Comparison of ENCODE assay signal across 29 cellular contexts in the genomic region with DNA sequence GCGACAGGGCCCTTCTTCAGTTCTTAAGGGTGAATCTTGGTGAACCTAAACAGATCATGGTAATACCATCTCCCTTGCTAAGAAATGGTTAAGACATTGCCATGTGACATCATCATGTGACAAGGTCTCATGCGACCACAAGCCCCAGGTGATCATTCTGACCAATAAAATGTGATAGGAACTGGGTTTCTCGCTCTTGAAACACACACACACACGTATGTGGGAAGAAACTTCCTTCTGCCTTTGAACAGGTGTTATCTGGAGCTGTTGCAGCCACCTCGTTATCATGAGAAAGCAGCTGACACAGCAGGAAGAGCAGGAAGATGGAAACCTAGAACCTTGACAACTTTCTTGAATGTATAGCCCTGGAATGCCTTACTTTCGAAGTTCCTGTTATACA. TPM values are rescaled to one million over a fixed set of nuclear protein-coding genes. Genes with fewer than 3 reads are reported as not detected.
DNase-seq lines count a peak whose midpoint lies in the region; ATAC-seq and TF ChIP-seq lines count a peak whose summit lies in the region.
"Had no signal": no experiment of that assay in that cellular context is flagged by ENCODE, and none has a peak within 500 bp of the region (broad histone marks: within the 10 kb centered on the region; RNA-seq: fewer than 3 reads in every experiment).

No MANE protein-coding gene starts in this region.

- in situ Hi-C loops in IMR-90 (cut with MboI; ENCODE audit: low sequenced_read_pairs), result no loop called here

- no peak for ATAC-seq in IMR-90 (ENCODE audit: low read depth)
- ATAC-seq in WTC11, result no peak
- no peak for ATAC-seq in GM18502 (IDR thresholded peaks at IDR 0.05; ENCODE audit: poor library complexity, unreplicated experiment)
- ATAC-seq: activated CD8-positive, alpha-beta T cell treated with anti-CD3 and anti-CD28 coated beads for 36 hours; heart right ventricle; Panc1; stimulated activated memory B cell treated with anti-CD40 and anti-IgM and Interleukin-4, amounts not matched to agents 10 μg/mL and 1 μg/mL and 100 μg/mL, for 72 hours had no signal

- H3K9ac ChIP-seq in IMR-90 (ENCODE audit: low read depth, low read length) (no peak overlapping the region), neuronal stem cell (ENCODE audit: low read depth, low read length, poor library complexity) (no peak overlapping the region)

- H3K27me3 Mint-ChIP-seq in WTC11 (ENCODE audit: low read depth), result peaks cover 17% of the 10 kb centered on the region
- H3K27me3 Mint-ChIP-seq in HFFc6 (ENCODE audit: insufficient read depth), result peaks cover 2% of the 10 kb centered on the region; the same call in 1 of the 2 replicates

- H3K9me3 ChIP-seq in IMR-90 (ENCODE audit: control insufficient read depth, insufficient read depth, low read length) (no peaks in the 10 kb centered on the region), hepatocyte (ENCODE audit: low read depth) (no peaks in the 10 kb centered on the region), neuronal stem cell (replicated peaks in 1 of 2; ENCODE audit: control insufficient read depth in 2 of 2, insufficient read depth in 1 of 2, low read depth in 1 of 2, low read length in 2 of 2) (no peaks in the 10 kb centered on the region)
- H3K9me3 ChIP-seq: ascending aorta, heart right ventricle, spleen, vagina had no signal

- DNase-seq in CMK (ENCODE audit: low read depth) (peak; percentile 42), IMR-90 (no peak), WTC11 (ENCODE audit: low spot score) (no peak), hepatocyte (ENCODE audit: low spot score) (no peak), SW480 (ENCODE audit: low spot score) (no peak), HFFc6 (no peak), neuronal stem cell (ENCODE audit: low spot score) (no peak)
- DNase-seq: ACHN; activated CD4-positive, CD25-positive, alpha-beta regulatory T cell treated with anti-CD3 and anti-CD28 coated beads, Interleukin-2, amount 50 U/mL, for 72 hours; activated CD8-positive, alpha-beta T cell treated with anti-CD3 and anti-CD28 coated beads for 36 hours; activated effector memory CD4-positive, alpha-beta T cell treated with Interleukin-2 at 50 U/mL for 16 hours; activated naive CD8-positive, alpha-beta T cell treated with anti-CD3 and anti-CD28 coated beads for 36 hours; activated T-cell treated with anti-CD3 and anti-CD28 coated beads for 4 hours; DMS79; dorsolateral prefrontal cortex; heart right ventricle; NCI-H524; NK-92 treated with Interleukin-12 subunit alpha and Interleukin-12 subunit beta, amount 100 ng/mL, for 24 hours; SIG-M5; spleen; stimulated activated CD4-positive, alpha-beta T cell treated with anti-CD3 and anti-CD28 coated beads, Interleukin-4, amount 100 ng/mL, for 1 hour; SW 1271 had no signal

- H3K79me1 ChIP-seq in IMR-90 (ENCODE audit: low read depth in 1 of 2, low read length in 2 of 2) (peaks cover 0 to 5% of the 10 kb centered on the region in 2 experiments; a peak in 1 of 4 replicates), neuronal stem cell (ENCODE audit: low read depth, low read length) (no peaks in the 10 kb centered on the region)

- no peak for TF ChIP-seq CTCF in IMR-90 (conservative IDR thresholded peaks at IDR 0.05; ENCODE audit: low read depth, low read length)
- no peak for TF ChIP-seq CTCF in WTC11 (IDR thresholded peaks at IDR 0.05)
- no peak for TF ChIP-seq CTCF in hepatocyte (IDR thresholded peaks at IDR 0.05; ENCODE audit: poor library complexity)
- no peak for TF ChIP-seq CTCF in HFFc6 (IDR thresholded peaks at IDR 0.05)

- H3K4me3 ChIP-seq in IMR-90 (ENCODE audit: insufficient read depth, low read depth, low read length) (no peak overlapping the region), hepatocyte (no peak overlapping the region), neuronal stem cell (ENCODE audit: low read length in 2 of 2) (no peak overlapping the region)
- H3K4me3 ChIP-seq: ascending aorta, dorsolateral prefrontal cortex, heart right ventricle, spleen, vagina had no signal

- H3K14ac ChIP-seq in IMR-90 (replicated peaks; ENCODE audit: low read depth, low read length), result no peak overlapping the region
- H3K14ac ChIP-seq in neuronal stem cell (ENCODE audit: low read length), result no peak overlapping the region

- WGBS in IMR-90 (ENCODE audit: extremely low coverage in 2 of 2, insufficient read length in 1 of 2), 2 experiments, result no CpG with 5 or more reads among the region's 6 CpGs
- WGBS in hepatocyte (ENCODE audit: low lambda C conversion rate, missing lambda C conversion rate), result 70% methylated on average over 6 of the region's 6 CpGs
- WGBS in neuronal stem cell (ENCODE audit: extremely low coverage in 2 of 2, insufficient read length in 2 of 2, insufficient replicate concordance in 1 of 2), 2 donors, result no CpG with 5 or more reads among the region's 6 CpGs

- POLR2A ChIA-PET in IMR-90 (lab: Charles Lee; ENCODE audit: unreplicated experiment) (no interaction called here), WTC11 (lab: Charles Lee) (no interaction called here)

- H3K18ac ChIP-seq in IMR-90 (ENCODE audit: low read depth, low read length), result no peak overlapping the region
- H3K18ac ChIP-seq in neuronal stem cell (ENCODE audit: low read length), result no peak overlapping the region

- H2BK12ac ChIP-seq in neuronal stem cell (ENCODE audit: low read length), result no peak overlapping the region

- H3K36me3 ChIP-seq in IMR-90 (ENCODE audit: control insufficient read depth, insufficient read depth, low read length), result peaks cover 3% of the 10 kb centered on the region; the same call in 1 of the 2 replicates
- no peaks in the 10 kb centered on the region for H3K36me3 ChIP-seq in hepatocyte (replicated peaks; ENCODE audit: insufficient read depth, low read depth)
- H3K36me3 ChIP-seq in neuronal stem cell (replicated peaks in 1 of 2; ENCODE audit: control insufficient read depth in 2 of 2, insufficient read depth in 2 of 2, low read length in 2 of 2), result no peaks in the 10 kb centered on the region

- no peak overlapping the region for H3K56ac ChIP-seq in IMR-90 (ENCODE audit: extremely low read depth, insufficient read depth, low read length)

- H2BK15ac ChIP-seq in IMR-90 (ENCODE audit: low read depth, low read length), result no peak overlapping the region
- no peak overlapping the region for H2BK15ac ChIP-seq in neuronal stem cell (ENCODE audit: low read length)

- H3K27ac Mint-ChIP-seq in WTC11 (no peak overlapping the region), HFFc6 (no peak overlapping the region)
- H3K27ac Mint-ChIP-seq: activated CD8-positive, alpha-beta T cell treated with anti-CD3 and anti-CD28 coated beads for 36 hours; activated naive CD8-positive, alpha-beta T cell treated with anti-CD3 and anti-CD28 coated beads for 36 hours; stimulated activated memory B cell treated with anti-CD40 and anti-IgM and Interleukin-4, amounts not matched to agents 10 μg/mL and 1 μg/mL and 100 μg/mL, for 72 hours had no signal

- CTCF ChIA-PET in IMR-90 (lab: Yijun Ruan, JAX) (no interaction called here), WTC11 (lab: Charles Lee) (no interaction called here)

- no peak overlapping the region for H3K23ac ChIP-seq in IMR-90 (ENCODE audit: low read depth, low read length)
- H3K23ac ChIP-seq in neuronal stem cell (ENCODE audit: low read depth, low read length, poor library complexity), result no peak overlapping the region

- dilution Hi-C loops in IMR-90 (cut with HindIII; ENCODE audit: low sequenced_read_pairs, unreplicated experiment), result no loop called here

- H4K5ac ChIP-seq in IMR-90 (ENCODE audit: low read depth, low read length), result no peak overlapping the region

- H3K4me1 ChIP-seq in IMR-90 (ENCODE audit: control insufficient read depth, insufficient read depth, low read length) (peaks cover 12% of the 10 kb centered on the region), hepatocyte (ENCODE audit: insufficient read depth) (no peaks in the 10 kb centered on the region), neuronal stem cell (ENCODE audit: control insufficient read depth in 2 of 2, insufficient read depth in 1 of 2, low read depth in 1 of 2, low read length in 2 of 2) (peaks cover 0 to 9% of the 10 kb centered on the region in 2 donors)

- H3K9me2 ChIP-seq in hepatocyte (replicated peaks; ENCODE audit: insufficient read depth), result no peaks in the 10 kb centered on the region

- H3K27ac ChIP-seq in IMR-90 (ENCODE audit: insufficient read depth, low read length) (no peak overlapping the region), hepatocyte (peak overlapping the region; percentile 42), neuronal stem cell (replicated peaks; ENCODE audit: low read length) (no peak overlapping the region)
- H3K27ac ChIP-seq: ascending aorta, dorsolateral prefrontal cortex, heart right ventricle, spleen, vagina had no signal

- intact Hi-C loops in IMR-90 (cut with micrococcal nuclease), result no loop called here

- no peak overlapping the region for H2AK9ac ChIP-seq in IMR-90 (replicated peaks; ENCODE audit: low read depth, low read length, poor library complexity)

- peaks cover 12% of the 10 kb centered on the region for H3K9me1 ChIP-seq in IMR-90 (ENCODE audit: insufficient read depth, low read length)

- no peak overlapping the region for H2BK5ac ChIP-seq in IMR-90 (ENCODE audit: low read depth, low read length, poor library complexity, severe bottlenecking)
- H2BK5ac ChIP-seq in neuronal stem cell (ENCODE audit: low read length), result no peak overlapping the region

- H4K91ac ChIP-seq in IMR-90 (ENCODE audit: insufficient read depth, low read depth, low read length) (no peak overlapping the region), neuronal stem cell (ENCODE audit: low read depth, low read length, poor library complexity) (no peak overlapping the region)

- H2BK120ac ChIP-seq in IMR-90 (ENCODE audit: low read depth, low read length) (no peak overlapping the region), neuronal stem cell (ENCODE audit: low read depth, low read length) (no peak overlapping the region)

- no peak for TF ChIP-seq RAD21 in IMR-90 (IDR thresholded peaks at IDR 0.05; ENCODE audit: low read length)

- H3K9me3 Mint-ChIP-seq in WTC11, result no peaks in the 10 kb centered on the region
- no peaks in the 10 kb centered on the region for H3K9me3 Mint-ChIP-seq in HFFc6
- H3K9me3 Mint-ChIP-seq: activated CD8-positive, alpha-beta T cell treated with anti-CD3 and anti-CD28 coated beads for 36 hours; activated naive CD8-positive, alpha-beta T cell treated with anti-CD3 and anti-CD28 coated beads for 36 hours; stimulated activated memory B cell treated with anti-CD40 and anti-IgM and Interleukin-4, amounts not matched to agents 10 μg/mL and 1 μg/mL and 100 μg/mL, for 72 hours had no signal

- H2AK5ac ChIP-seq in IMR-90 (ENCODE audit: low read depth, low read length), result no peak overlapping the region
- no peak overlapping the region for H2AK5ac ChIP-seq in neuronal stem cell (ENCODE audit: low read depth, low read length)

- H2AFZ ChIP-seq in IMR-90 (replicated peaks; ENCODE audit: low read length, poor library complexity) (no peak overlapping the region), hepatocyte (no peak overlapping the region), neuronal stem cell (ENCODE audit: low read length) (no peak overlapping the region)

- H4K8ac ChIP-seq in IMR-90 (ENCODE audit: low read depth in 2 of 2, low read length in 2 of 2), result no peak overlapping the region
- H4K8ac ChIP-seq in neuronal stem cell (ENCODE audit: low read depth, low read length), result no peak overlapping the region

- no TSS peak for BruUV-seq in IMR-90 (replicated peaks; lab: Mats Ljungman, UMichigan)

- H3K4me3 Mint-ChIP-seq in WTC11 (no peak overlapping the region), HFFc6 (no peak overlapping the region)
- H3K4me3 Mint-ChIP-seq: activated CD8-positive, alpha-beta T cell treated with anti-CD3 and anti-CD28 coated beads for 36 hours; activated naive CD8-positive, alpha-beta T cell treated with anti-CD3 and anti-CD28 coated beads for 36 hours; central memory CD8-positive, alpha-beta T cell; stimulated activated memory B cell treated with anti-CD40 and anti-IgM and Interleukin-4, amounts not matched to agents 10 μg/mL and 1 μg/mL and 100 μg/mL, for 72 hours had no signal

- H3K79me2 ChIP-seq in hepatocyte, result no peaks in the 10 kb centered on the region

- H3K4me2 ChIP-seq in IMR-90 (ENCODE audit: low read depth, low read length) (no peak overlapping the region), hepatocyte (no peak overlapping the region), neuronal stem cell (ENCODE audit: insufficient read depth, low read length, poor library complexity, severe bottlenecking) (no peak overlapping the region)

- H3K27me3 ChIP-seq in IMR-90 (ENCODE audit: control insufficient read depth, insufficient read depth, low read length) (no peaks in the 10 kb centered on the region), hepatocyte (peaks cover 23% of the 10 kb centered on the region), neuronal stem cell (ENCODE audit: control insufficient read depth in 3 of 3, insufficient read depth in 3 of 3, low read depth in 1 of 3, low read length in 3 of 3) (peaks cover 0 to 13% (median 7%) of the 10 kb centered on the region in 3 experiments)
- H3K27me3 ChIP-seq: ascending aorta, vagina had no signal

- TF ChIP-seq POLR2A in IMR-90 (IDR thresholded peaks at IDR 0.05; ENCODE audit: low read depth, low read length), result no peak

- H3K36me3 Mint-ChIP-seq in WTC11, result no peaks in the 10 kb centered on the region
- peaks cover 11% of the 10 kb centered on the region for H3K36me3 Mint-ChIP-seq in HFFc6 (ENCODE audit: low read depth)
- H3K36me3 Mint-ChIP-seq: activated naive CD8-positive, alpha-beta T cell treated with anti-CD3 and anti-CD28 coated beads for 36 hours; stimulated activated memory B cell treated with anti-CD40 and anti-IgM and Interleukin-4, amounts not matched to agents 10 μg/mL and 1 μg/mL and 100 μg/mL, for 72 hours had no signal

- no peak overlapping the region for H2BK20ac ChIP-seq in IMR-90 (ENCODE audit: low read depth, low read length)

- H4K20me1 ChIP-seq in IMR-90 (ENCODE audit: insufficient read depth, low read length) (0 out of 2 replicates have a peak, but pooled peaks cover 3% of the 10 kb centered on the region), hepatocyte (ENCODE audit: insufficient read depth, poor library complexity, severe bottlenecking) (no peaks in the 10 kb centered on the region)

- H3K4ac ChIP-seq in IMR-90 (ENCODE audit: low read depth, low read length) (no peak overlapping the region), neuronal stem cell (ENCODE audit: low read length) (no peak overlapping the region)

- H3K4me1 Mint-ChIP-seq in WTC11, result peaks cover 42% of the 10 kb centered on the region
- peaks cover 28% of the 10 kb centered on the region for H3K4me1 Mint-ChIP-seq in HFFc6 (ENCODE audit: low read depth)
- H3K4me1 Mint-ChIP-seq: activated naive CD8-positive, alpha-beta T cell treated with anti-CD3 and anti-CD28 coated beads for 36 hours; stimulated activated memory B cell treated with anti-CD40 and anti-IgM and Interleukin-4, amounts not matched to agents 10 μg/mL and 1 μg/mL and 100 μg/mL, for 72 hours had no signal

RNA-seq across cellular contexts. Expression of a gene that starts 10.2 kb away (rescaled TPM):
- total RNA-seq in IMR-90 (2012; rRNA removed) (0.28 and 0.36 TPM in 2 replicates), WTC11 (2021) (4.1 to 8.2 TPM (median 8.0 TPM) in 3 replicates), hepatocyte (5.1 and 7.5 TPM in 2 replicates)
- polyA plus RNA-seq in IMR-90 (2012; rRNA removed) (5.8 and 7.3 TPM in 2 replicates), hepatocyte (18.1 and 20.3 TPM in 2 replicates)
- polyA plus RNA-seq in IMR-90 (2012; cell fraction: cytosol; rRNA removed), result 10.8 and 29.1 TPM in 2 replicates
- polyA plus RNA-seq in IMR-90 (2012; cell fraction: nucleus; rRNA removed; ENCODE audit: low replicate concordance), result 3.0 and 6.1 TPM in 2 replicates
- total RNA-seq in HFFc6 (2021; fragmentation: NEBNext Ultra II Directional; extraction: Animal tissue kit (Norgen Biotek cat#: 25700)), result 10 to 100 TPM; 13.9 to 18.5 (median 16.9) TPM
- 4.6 TPM for polyA plus RNA-seq in neuronal stem cell (2013, experiment 1 of 2)
- 4.4 TPM for polyA plus RNA-seq in neuronal stem cell (2013, experiment 2 of 2)
- total RNA-seq: activated CD8-positive, alpha-beta T cell treated with anti-CD3 and anti-CD28 coated beads for 36 hours; activated naive CD8-positive, alpha-beta T cell treated with anti-CD3 and anti-CD28 coated beads for 36 hours; LHCN-M2 had no signal
